ENCODE assay signal across 7 cellular contexts in genomic region chr9:22595805-22596204, GRCh38.
"Had no signal": no experiment of that assay in that cellular context is flagged by ENCODE, and none has a peak within 500 bp of the region (broad histone marks: within the 10 kb centered on the region; RNA-seq: fewer than 3 reads in every experiment).

No MANE protein-coding gene starts in this region.

- H3K27ac Mint-ChIP-seq: H9, IgD-negative memory B cell had no signal

- H3K27me3 Mint-ChIP-seq: IgD-negative memory B cell had no signal

- H3K4me1 Mint-ChIP-seq: IgD-negative memory B cell had no signal

- H3K9me3 Mint-ChIP-seq: H9, IgD-negative memory B cell had no signal

- H3K4me3 Mint-ChIP-seq: H9, IgD-negative memory B cell had no signal

- H3K4me3 ChIP-seq: GM23248 had no signal

- DNase-seq: GM23248, GOT3, H9, HCEC 1CT, KBM-7 had no signal

- H3K9ac ChIP-seq: GM23248, KMS-11 had no signal

- H3K27ac ChIP-seq: GM23248, KMS-11 had no signal
